ENCODE assay signal across 8 cellular contexts in the genomic region with DNA sequence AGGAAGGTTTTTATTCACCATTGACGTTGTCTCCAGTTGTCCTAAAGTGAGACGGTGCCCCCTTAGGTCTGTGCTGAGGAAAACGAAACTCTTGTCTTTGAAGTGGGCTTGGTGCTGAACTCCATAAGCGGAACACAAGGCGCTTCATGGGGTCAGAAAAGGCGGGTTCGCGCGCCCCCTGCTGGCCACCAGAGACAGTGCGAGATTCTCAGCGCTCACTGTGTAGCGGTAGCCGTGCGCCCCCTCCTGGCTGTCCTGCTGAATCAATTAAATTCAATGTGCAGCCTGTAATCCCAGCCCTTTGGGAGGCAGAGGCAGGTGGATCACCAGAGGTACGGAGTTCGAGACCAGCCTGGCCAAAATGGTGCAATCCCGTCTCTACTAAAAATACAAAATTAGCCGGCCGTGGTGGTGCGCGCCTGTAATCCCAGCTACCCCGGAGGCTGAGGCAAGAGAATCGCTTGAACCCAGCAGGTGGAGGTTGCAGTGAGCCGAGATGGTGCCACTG.
DNase-seq lines count a peak whose midpoint lies in the region; ATAC-seq and TF ChIP-seq lines count a peak whose summit lies in the region.

No MANE protein-coding gene starts in this region.

- no peak overlapping the region for H3K9ac ChIP-seq in BLaER1 treated with 17β-estradiol and CSF1 and Interleukin-3, amounts not matched to agents 10 nM and 100 nM

- no peaks in the 10 kb centered on the region for H3K36me3 Mint-ChIP-seq in chondrocyte (ENCODE audit: low read depth)

- TF ChIP-seq CTCF in chondrocyte (IDR thresholded peaks at IDR 0.05), result peak; percentile 98
- peak; percentile 98 to 100 (median 98) for TF ChIP-seq CTCF in right lobe of liver (IDR thresholded peaks at IDR 0.05)

- DNase-seq in NCI-H526 (lab: John Stamatoyannopoulos, UW), result peak; percentile 38 to 69
- DNase-seq in activated CD4-positive, alpha-beta T cell treated with anti-CD3 and anti-CD28 coated beads for 4 hours, result peak; percentile 82 to 87
- no peak for DNase-seq in chondrocyte (ENCODE audit: low spot score)
- DNase-seq in right lobe of liver, result peak; percentile 82 to 87 (median 86)
- DNase-seq in stimulated activated CD4-positive, alpha-beta T cell treated with anti-CD3 and anti-CD28 coated beads, TNF-alpha, amount 100 ng/mL, for 24 hours (ENCODE audit: low read depth in 3 of 3), result peak; percentile 57 to 77 (median 70)

- H3K9me3 Mint-ChIP-seq in chondrocyte (ENCODE audit: low read depth), result peaks cover 5% of the 10 kb centered on the region

- no peaks in the 10 kb centered on the region for H3K27me3 Mint-ChIP-seq in chondrocyte (ENCODE audit: low read depth)

- no peak overlapping the region for H3K27ac Mint-ChIP-seq in chondrocyte (ENCODE audit: unreplicated experiment)

- peaks cover 12 to 49% (median 35%) of the 10 kb centered on the region in 11 experiments; a peak in 20 of 22 replicates for H3K27me3 ChIP-seq in BLaER1 treated with 17β-estradiol and CSF1 and Interleukin-3, amounts not matched to agents 10 nM and 100 nM
- peaks cover 0 to 8% of the 10 kb centered on the region in 2 donors for H3K27me3 ChIP-seq in right lobe of liver

- H3K4me3 ChIP-seq in BLaER1 treated with 17β-estradiol and CSF1 and Interleukin-3, amounts not matched to agents 10 nM and 100 nM, result no peak overlapping the region
- no peak overlapping the region for H3K4me3 ChIP-seq in right lobe of liver

- H3K27ac ChIP-seq in BLaER1 treated with 17β-estradiol and CSF1 and Interleukin-3, amounts not matched to agents 10 nM and 100 nM, result no peak overlapping the region
- H3K27ac ChIP-seq in right lobe of liver, result no peak overlapping the region

- peak overlapping the region; percentile 58 for H3K4me3 Mint-ChIP-seq in chondrocyte (ENCODE audit: unreplicated experiment)

- TF ChIP-seq POLR2A in right lobe of liver (IDR thresholded peaks at IDR 0.05), result no peak

- H3K4me1 Mint-ChIP-seq in chondrocyte (ENCODE audit: low read depth), result peaks cover 2% of the 10 kb centered on the region

- H3K36me3 ChIP-seq in BLaER1 treated with 17β-estradiol and CSF1 and Interleukin-3, amounts not matched to agents 10 nM and 100 nM, result no peaks in the 10 kb centered on the region
- H3K36me3 ChIP-seq in right lobe of liver, result no peaks in the 10 kb centered on the region

- ATAC-seq in GM19397 (IDR thresholded peaks at IDR 0.05; ENCODE audit: unreplicated experiment) (peak; percentile 91), HG03460 (IDR thresholded peaks at IDR 0.05; ENCODE audit: unreplicated experiment) (peak; percentile 86), right lobe of liver (peak; percentile 99 to 100 (median 100))

- peak overlapping the region in 10 of 11 experiments; percentile 16 to 50 (median 38); a peak in 11 of 22 replicates for H3K4me2 ChIP-seq in BLaER1 treated with 17β-estradiol and CSF1 and Interleukin-3, amounts not matched to agents 10 nM and 100 nM

- H3K4me1 ChIP-seq in BLaER1 treated with 17β-estradiol and CSF1 and Interleukin-3, amounts not matched to agents 10 nM and 100 nM, result peaks cover 0 to 4% (median 0%) of the 10 kb centered on the region in 10 experiments; a peak in 1 of 20 replicates
- H3K4me1 ChIP-seq in right lobe of liver, result no peaks in the 10 kb centered on the region

- intact Hi-C loops in right lobe of liver (cut with DNase I), result no loop called here

- peaks cover 0 to 14% (median 7%) of the 10 kb centered on the region in 11 experiments; a peak in 4 of 22 replicates for H3K9me3 ChIP-seq in BLaER1 treated with 17β-estradiol and CSF1 and Interleukin-3, amounts not matched to agents 10 nM and 100 nM (replicated peaks in 1 of 11)
- H3K9me3 ChIP-seq in right lobe of liver, result no peaks in the 10 kb centered on the region

- 17% methylated on average over 22 of the region's 24 CpGs for WGBS in right lobe of liver (ENCODE audit: insufficient coverage, low coverage, low lambda C conversion rate, missing lambda C conversion rate)

- H4K20me1 ChIP-seq in BLaER1 treated with 17β-estradiol and CSF1 and Interleukin-3, amounts not matched to agents 10 nM and 100 nM, result no peaks in the 10 kb centered on the region; a peak in 1 of 22 replicates
